Comparison of ENCODE assay signal across 2 cellular contexts in genomic region chr14:89534896-89535615, GRCh38.
TF ChIP-seq lines count a peak whose summit lies in the region.

No MANE protein-coding gene starts in this region.

TF ChIP-seq in endothelial cell of umbilical vein, 7 proteins besides CTCF, POLR2A, EP300 and RAD21:
- TF ChIP-seq GATA2 (IDR thresholded peaks at IDR 0.05; ENCODE audit: insufficient read depth, insufficient read length, low read depth, low read length) (no peak), JUN (IDR thresholded peaks at IDR 0.05; ENCODE audit: borderline replicate concordance, insufficient read depth, insufficient read length, low read depth) (no peak), POLR2AphosphoS5 (IDR thresholded peaks at IDR 0.05; ENCODE audit: insufficient read depth, low read depth, low read length) (no peak), EZH2 (IDR thresholded peaks at IDR 0.05; ENCODE audit: borderline replicate concordance, low read depth, low read length, severe bottlenecking) (no peak), MYC (IDR thresholded peaks at IDR 0.05; ENCODE audit: low read depth, low read length) (no peak), FOS (IDR thresholded peaks at IDR 0.05; ENCODE audit: borderline replicate concordance, insufficient read depth, low read length) (no peak)
- TF ChIP-seq, protein P1, sequence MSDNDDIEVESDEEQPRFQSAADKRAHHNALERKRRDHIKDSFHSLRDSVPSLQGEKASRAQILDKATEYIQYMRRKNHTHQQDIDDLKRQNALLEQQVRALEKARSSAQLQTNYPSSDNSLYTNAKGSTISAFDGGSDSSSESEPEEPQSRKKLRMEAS (IDR thresholded peaks at IDR 0.05; ENCODE audit: insufficient read depth, insufficient read length): no peak
TF ChIP-seq in endothelial cell of umbilical vein: peak in this region for 0.

TF ChIP-seq in HepG2, 621 proteins besides CTCF, POLR2A, EP300 and RAD21:
- no peak for TF ChIP-seq FOXC1 (CRISPR knock-in tag; IDR thresholded peaks at IDR 0.05; ENCODE audit: borderline replicate concordance)
- no peak for TF ChIP-seq ISX (CRISPR knock-in tag; conservative IDR thresholded peaks at IDR 0.05)
- TF ChIP-seq ZNF335 (CRISPR knock-in tag; IDR thresholded peaks at IDR 0.05): no peak
- no peak for TF ChIP-seq ISL2 (CRISPR knock-in tag; IDR thresholded peaks at IDR 0.05)
- TF ChIP-seq, protein P2, sequence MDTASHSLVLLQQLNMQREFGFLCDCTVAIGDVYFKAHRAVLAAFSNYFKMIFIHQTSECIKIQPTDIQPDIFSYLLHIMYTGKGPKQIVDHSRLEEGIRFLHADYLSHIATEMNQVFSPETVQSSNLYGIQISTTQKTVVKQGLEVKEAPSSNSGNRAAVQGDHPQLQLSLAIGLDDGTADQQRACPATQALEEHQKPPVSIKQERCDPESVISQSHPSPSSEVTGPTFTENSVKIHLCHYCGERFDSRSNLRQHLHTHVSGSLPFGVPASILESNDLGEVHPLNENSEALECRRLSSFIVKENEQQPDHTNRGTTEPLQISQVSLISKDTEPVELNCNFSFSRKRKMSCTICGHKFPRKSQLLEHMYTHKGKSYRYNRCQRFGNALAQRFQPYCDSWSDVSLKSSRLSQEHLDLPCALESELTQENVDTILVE (CRISPR knock-in tag; IDR thresholded peaks at IDR 0.05): no peak
- no peak for TF ChIP-seq AGO2 (optimal IDR thresholded peaks at IDR 0.05; ENCODE audit: low read depth, low read length)
- no peak for TF ChIP-seq SIN3B (IDR thresholded peaks at IDR 0.05; ENCODE audit: low read length)
- TF ChIP-seq, protein P1 (IDR thresholded peaks at IDR 0.05): no peak
- no peak for TF ChIP-seq CREB1 (IDR thresholded peaks at IDR 0.05)
- TF ChIP-seq CREB1 (CRISPR knock-in tag; IDR thresholded peaks at IDR 0.05): no peak
- TF ChIP-seq ZNF784 (CRISPR knock-in tag; IDR thresholded peaks at IDR 0.05; ENCODE audit: borderline replicate concordance): no peak
- TF ChIP-seq ZNF747 (CRISPR knock-in tag; IDR thresholded peaks at IDR 0.05; ENCODE audit: borderline replicate concordance): no peak
- TF ChIP-seq MNT (IDR thresholded peaks at IDR 0.05): no peak
- no peak for TF ChIP-seq MYNN (CRISPR knock-in tag; IDR thresholded peaks at IDR 0.05; ENCODE audit: low read depth)
- no peak for TF ChIP-seq TEAD3 (CRISPR knock-in tag; optimal IDR thresholded peaks at IDR 0.05; ENCODE audit: borderline replicate concordance)
- no peak for TF ChIP-seq TARDBP (CRISPR knock-in tag; IDR thresholded peaks at IDR 0.05)
- TF ChIP-seq HNRNPH1 (optimal IDR thresholded peaks at IDR 0.05; ENCODE audit: low read depth, low read length): no peak
TF ChIP-seq in HepG2: peak in this region for 0.
